8 cellular contexts compared by ENCODE assay signal in the genomic region with DNA sequence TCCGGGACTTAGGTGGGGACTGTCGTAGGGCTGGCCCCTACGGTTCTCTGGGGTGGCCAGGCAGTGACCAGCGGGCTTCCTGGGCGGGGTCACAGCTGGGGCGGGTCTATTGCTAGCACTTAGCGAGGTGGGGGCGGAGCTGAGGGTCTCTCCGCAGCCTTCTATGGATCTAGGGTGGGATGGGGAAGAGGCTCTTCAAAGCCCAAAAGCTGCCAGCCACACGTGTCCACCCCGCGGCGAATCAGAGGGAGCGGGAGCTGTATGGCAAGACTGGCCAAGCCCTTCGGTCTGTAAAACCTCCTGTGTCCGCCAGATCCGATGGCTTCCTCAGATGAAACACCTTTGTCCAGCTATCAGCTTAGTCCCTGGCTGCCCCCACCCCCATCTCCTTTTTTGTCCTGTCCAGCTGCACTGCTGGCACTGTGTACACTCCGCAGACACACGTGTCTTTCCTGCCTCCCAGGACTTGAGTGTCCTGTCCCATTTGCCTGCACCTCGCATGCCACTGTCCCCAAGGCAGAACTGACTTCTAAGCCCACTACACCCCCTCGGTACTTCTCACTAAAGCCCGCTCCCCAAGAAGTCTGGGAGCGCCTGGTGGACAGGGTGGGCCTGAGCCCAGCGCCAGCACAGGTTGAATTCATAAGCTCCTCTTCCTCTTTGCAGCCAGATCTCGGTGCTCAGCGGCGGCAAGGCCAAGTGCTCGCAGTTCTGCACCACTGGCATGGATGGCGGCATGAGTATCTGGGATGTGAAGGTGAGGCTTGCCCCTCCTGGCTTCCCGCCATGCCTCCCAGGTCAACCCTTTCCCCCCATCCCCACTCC. TPM values are rescaled to one million over a fixed set of nuclear protein-coding genes. Genes with fewer than 3 reads are reported as not detected.
DNase-seq lines count a peak whose midpoint lies in the region; ATAC-seq and TF ChIP-seq lines count a peak whose summit lies in the region.

No MANE protein-coding gene starts in this region.

- H3K4me3 ChIP-seq in WERI-Rb-1 (ENCODE audit: low read depth, low read length) (peak overlapping the region; percentile 67), right atrium auricular region (peak overlapping the region; percentile 56 to 57), skeletal muscle cell (ENCODE audit: low read depth, low read length) (peak overlapping the region; percentile 44)

- peak overlapping the region; percentile 92 for H3K27ac Mint-ChIP-seq in activated T-cell treated with anti-CD3 and anti-CD28 coated beads, Interleukin-2, amount 50 U/mL, for 24 hours
- H3K27ac Mint-ChIP-seq in Calu3 (ENCODE audit: unreplicated experiment): no peak overlapping the region

- H3K4me3 Mint-ChIP-seq in activated T-cell treated with anti-CD3 and anti-CD28 coated beads, Interleukin-2, amount 50 U/mL, for 24 hours: peak overlapping the region; percentile 65
- H3K4me3 Mint-ChIP-seq in Calu3 (ENCODE audit: low read depth, unreplicated experiment): no peak overlapping the region

- TF ChIP-seq CTCF in WERI-Rb-1 (IDR thresholded peaks at IDR 0.05; ENCODE audit: low read depth, low read length) (no peak), right atrium auricular region (IDR thresholded peaks at IDR 0.05) (no peak), Calu3 (IDR thresholded peaks at IDR 0.05; ENCODE audit: unreplicated experiment) (no peak)

- H3K27ac ChIP-seq in WERI-Rb-1 (peak overlapping the region; percentile 78), right atrium auricular region (peak overlapping the region; percentile 70 to 81)

- BruUV-seq in Calu3 (replicated peaks; lab: Mats Ljungman, UMichigan): no TSS peak

- H3K36me3 Mint-ChIP-seq in activated T-cell treated with anti-CD3 and anti-CD28 coated beads, Interleukin-2, amount 50 U/mL, for 24 hours (ENCODE audit: low read depth): peaks cover 99% of the 10 kb centered on the region
- H3K36me3 Mint-ChIP-seq in Calu3 (ENCODE audit: insufficient read depth, unreplicated experiment): peaks cover 64% of the 10 kb centered on the region

- no peak for ATAC-seq in GM19455 (IDR thresholded peaks at IDR 0.05; ENCODE audit: unreplicated experiment)

- H3K27me3 Mint-ChIP-seq in activated T-cell treated with anti-CD3 and anti-CD28 coated beads, Interleukin-2, amount 50 U/mL, for 24 hours: no peaks in the 10 kb centered on the region
- H3K27me3 Mint-ChIP-seq in Calu3 (ENCODE audit: unreplicated experiment): no peaks in the 10 kb centered on the region

- peaks cover 39% of the 10 kb centered on the region for H3K4me1 Mint-ChIP-seq in activated T-cell treated with anti-CD3 and anti-CD28 coated beads, Interleukin-2, amount 50 U/mL, for 24 hours (ENCODE audit: low read depth)
- H3K4me1 Mint-ChIP-seq in Calu3 (ENCODE audit: low read depth, unreplicated experiment): peaks cover 2% of the 10 kb centered on the region

- CTCF ChIA-PET in Calu3 (lab: Charles Lee): no interaction called here

- no peaks in the 10 kb centered on the region for H3K9me3 Mint-ChIP-seq in activated T-cell treated with anti-CD3 and anti-CD28 coated beads, Interleukin-2, amount 50 U/mL, for 24 hours
- H3K9me3 Mint-ChIP-seq in Calu3 (ENCODE audit: low read depth, unreplicated experiment): no peaks in the 10 kb centered on the region

- peaks cover 0 to 20% of the 10 kb centered on the region in 2 donors for H3K4me1 ChIP-seq in right atrium auricular region

- H3K27me3 ChIP-seq in WERI-Rb-1 (ENCODE audit: insufficient read depth, low read depth, severe bottlenecking): no peaks in the 10 kb centered on the region
- H3K27me3 ChIP-seq in right atrium auricular region: no peaks in the 10 kb centered on the region

- no peaks in the 10 kb centered on the region for H3K9me3 ChIP-seq in WERI-Rb-1 (ENCODE audit: severe bottlenecking)
- no peaks in the 10 kb centered on the region for H3K9me3 ChIP-seq in right atrium auricular region

- H3K36me3 ChIP-seq in WERI-Rb-1: peaks cover 40% of the 10 kb centered on the region
- peaks cover 58% of the 10 kb centered on the region for H3K36me3 ChIP-seq in right atrium auricular region

- DNase-seq in activated T-cell treated with anti-CD3 and anti-CD28 coated beads, Interleukin-2, amount 50 U/mL, for 24 hours: no peak
- no peak for DNase-seq in activated T-cell treated with anti-CD3 and anti-CD28 coated beads, Interleukin-2, amount 50 U/mL, for 48 hours
- DNase-seq in WERI-Rb-1 (peak; percentile 87), right atrium auricular region (ENCODE audit: low spot score) (no peak), skeletal muscle cell (ENCODE audit: low read depth) (no peak), Calu3 (no peak)
- DNase-seq in stimulated activated CD8-positive, alpha-beta memory T cell treated with anti-CD3 and anti-CD28 coated beads, Interleukin-4, amount 100 ng/mL, for 48 hours: no peak

- intact Hi-C loops in Calu3 (cut with micrococcal nuclease; ENCODE audit: unreplicated experiment): no loop called here

RNA-seq across cellular contexts. Expression of gene PDAP1, which starts 14.8 kb away (rescaled TPM):
- total RNA-seq in right atrium auricular region: 10 to 100 TPM; 70.9 to 93.3 TPM
- total RNA-seq in Calu3 (2022): 83.9 and 87.2 TPM in 2 replicates

RNA-seq across cellular contexts. Expression of gene BUD31, which starts 15.2 kb away (rescaled TPM):
- total RNA-seq in right atrium auricular region (10 to 100 TPM; 36.7 to 57.0 TPM), Calu3 (2022) (62.8 and 82.7 TPM in 2 replicates)

RNA-seq across cellular contexts. Expression of gene ARPC1B, which starts 19.0 kb away (rescaled TPM):
- total RNA-seq in right atrium auricular region (100 to 1,000 TPM in 1 of 2 donors, 10 to 100 TPM in 1; 53.0 to 115 TPM), Calu3 (2022) (107 and 108 TPM in 2 replicates)

RNA-seq across cellular contexts. Expression of gene PTCD1, which starts 45.0 kb away (rescaled TPM):
- 1 to 10 TPM; 4.6 to 5.3 TPM for total RNA-seq in right atrium auricular region
- 7.6 and 8.8 TPM in 2 replicates for total RNA-seq in Calu3 (2022)

RNA-seq across cellular contexts. Expression of gene CPSF4, which starts 45.2 kb away (rescaled TPM):
- total RNA-seq in right atrium auricular region (10 to 100 TPM; 12.4 to 18.8 TPM), Calu3 (2022) (33.4 and 37.2 TPM in 2 replicates)
